In the genomic region with DNA sequence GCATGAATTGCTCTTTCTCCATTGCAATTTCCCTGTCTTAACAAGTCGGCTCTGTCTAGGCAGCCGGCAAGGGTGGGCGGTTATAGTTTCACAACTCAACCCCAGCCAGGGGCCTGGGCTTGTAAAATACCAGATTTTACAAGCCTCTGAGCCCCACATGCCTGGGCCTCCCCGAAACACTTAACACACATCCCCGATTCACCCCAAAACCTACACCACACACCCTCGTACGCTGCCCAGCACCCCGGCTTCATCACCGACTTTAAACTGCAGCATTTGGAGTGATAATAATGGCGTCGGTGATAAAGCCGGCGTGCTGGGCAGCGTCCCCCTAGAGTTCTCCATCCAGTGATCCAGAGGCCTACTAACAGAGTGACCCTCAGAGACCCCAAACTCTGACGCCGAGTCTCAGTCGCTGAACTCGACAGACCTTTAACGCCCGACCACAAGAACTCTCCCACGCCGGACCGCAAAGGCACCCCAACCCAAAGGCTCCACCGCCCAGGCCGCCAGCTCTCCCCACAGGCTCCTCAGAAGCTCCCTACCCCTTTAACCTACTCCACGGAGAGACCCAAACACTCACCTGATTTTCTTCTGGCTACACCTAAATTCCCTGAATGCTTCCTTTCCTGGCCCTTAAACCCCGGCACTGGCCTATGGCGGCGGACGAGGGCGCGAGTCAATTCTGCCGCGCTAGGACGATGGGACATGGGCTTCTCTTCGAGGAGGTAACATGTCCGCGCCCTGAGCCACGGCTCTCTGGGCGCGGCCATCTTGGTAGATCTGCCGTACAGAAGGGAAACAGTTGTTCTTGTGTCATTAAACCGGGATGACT, we compare ENCODE assay signal across 8 cellular contexts. TPM values are rescaled to one million over a fixed set of nuclear protein-coding genes. Genes with fewer than 3 reads are reported as not detected.
A peak's percentile ranks its signal among the peaks of the same experiment; 100 is the strongest.
DNase-seq lines count a peak whose midpoint lies in the region; ATAC-seq and TF ChIP-seq lines count a peak whose summit lies in the region.

A gene (minus strand): TSS at position 687 of the 835 bp plus-strand sequence. CDS start 4,910 bp downstream, outside the sequence.

- peaks cover 16% of the 10 kb centered on the region for H3K27me3 Mint-ChIP-seq in central memory CD8-positive, alpha-beta T cell

- peak within 1 kb of the TSS; percentile 71 for H3K9ac ChIP-seq in smooth muscle cell (ENCODE audit: low read depth)

- peak within 1 kb of the TSS; percentile 95 for H2AFZ ChIP-seq in smooth muscle cell (ENCODE audit: low read depth)

- ATAC-seq in HG02759 (IDR thresholded peaks at IDR 0.05; ENCODE audit: unreplicated experiment) (peak; percentile 85), HG02763 (IDR thresholded peaks at IDR 0.05; ENCODE audit: unreplicated experiment) (no peak)
- ATAC-seq in activated CD4-positive, CD25-positive, alpha-beta regulatory T cell treated with anti-CD3 and anti-CD28 coated beads, Interleukin-2, amount 50 U/mL, for 24 hours = peak; percentile 94 to 96
- ATAC-seq in central memory CD8-positive, alpha-beta T cell (replicated peaks; ENCODE audit: extremely low read depth, poor library complexity, severe bottlenecking) = peak; percentile 89

- no peak for TF ChIP-seq CTCF in smooth muscle cell (IDR thresholded peaks at IDR 0.05; ENCODE audit: borderline replicate concordance, insufficient read depth, poor library complexity, severe bottlenecking)

- H3K9me3 ChIP-seq in smooth muscle cell (replicated peaks; ENCODE audit: low read depth) = peaks cover 13% of the 10 kb centered on the region

- H3K27ac ChIP-seq in smooth muscle cell (ENCODE audit: low read depth) = peak within 1 kb of the TSS; percentile 45

- no peaks in the 10 kb centered on the region for H4K20me1 ChIP-seq in smooth muscle cell (ENCODE audit: low read depth)

- DNase-seq in NCI-H2196 (lab: John Stamatoyannopoulos, UW; ENCODE audit: unreplicated experiment) = peak; percentile 89
- peak; percentile 58 to 73 for DNase-seq in central memory CD8-positive, alpha-beta T cell (ENCODE audit: low spot score in 2 of 2)
- DNase-seq in iris pigment epithelial cell (ENCODE audit: low read depth) = peak; percentile 84
- peak; percentile 22 for DNase-seq in smooth muscle cell (lab: John Stamatoyannopoulos, UW; ENCODE audit: unreplicated experiment)

- peaks cover 6% of the 10 kb centered on the region for H3K36me3 ChIP-seq in smooth muscle cell (ENCODE audit: low read depth)

- WGBS in smooth muscle cell (ENCODE audit: low lambda C conversion rate) = 1% methylated on average over 43 of the region's 43 CpGs

- peak within 1 kb of the TSS; percentile 97 for H3K4me3 Mint-ChIP-seq in central memory CD8-positive, alpha-beta T cell

- no peaks in the 10 kb centered on the region for H3F3A ChIP-seq in smooth muscle cell (ENCODE audit: low read depth)

- H3K9me3 Mint-ChIP-seq in central memory CD8-positive, alpha-beta T cell = peaks cover 20% of the 10 kb centered on the region

- peak; percentile 34 for TF ChIP-seq POLR2A in GM10847 (IDR thresholded peaks at IDR 0.05; ENCODE audit: extremely low read depth, insufficient read length)

- H3K4me2 ChIP-seq in smooth muscle cell = peak within 1 kb of the TSS; percentile 86

- peak within 1 kb of the TSS; percentile 98 for H3K27ac Mint-ChIP-seq in central memory CD8-positive, alpha-beta T cell (ENCODE audit: low read depth)

- no peaks in the 10 kb centered on the region for H3K27me3 ChIP-seq in smooth muscle cell (ENCODE audit: low read depth)

- H3K79me2 ChIP-seq in smooth muscle cell (ENCODE audit: low read depth) = peaks cover 47% of the 10 kb centered on the region

- no peaks in the 10 kb centered on the region for H3K4me1 ChIP-seq in smooth muscle cell (ENCODE audit: low read depth)

- peaks cover 27% of the 10 kb centered on the region for H3K4me1 Mint-ChIP-seq in central memory CD8-positive, alpha-beta T cell

- H3K36me3 Mint-ChIP-seq in central memory CD8-positive, alpha-beta T cell (ENCODE audit: insufficient read depth) = peaks cover 9% of the 10 kb centered on the region

- peak within 1 kb of the TSS; percentile 87 for H3K4me3 ChIP-seq in smooth muscle cell

RNA-seq across cellular contexts. Expression of the gene that starts here (rescaled TPM):
- total RNA-seq in smooth muscle cell = 6.1 and 8.7 TPM in 2 replicates
- polyA plus RNA-seq in smooth muscle cell = 3.2 and 4.1 TPM in 2 replicates

Comparison
In these comparisons a context has a peak if more than half of its experiments do, and no peak if none do; other contexts are left out.
1. DNase-seq: peak in every context shown above with its lines; median percentile 89 in NCI-H2196; 84 in iris pigment epithelial cell; 66 in central memory CD8-positive, alpha-beta T cell; 22 in smooth muscle cell.